In the genomic region with DNA sequence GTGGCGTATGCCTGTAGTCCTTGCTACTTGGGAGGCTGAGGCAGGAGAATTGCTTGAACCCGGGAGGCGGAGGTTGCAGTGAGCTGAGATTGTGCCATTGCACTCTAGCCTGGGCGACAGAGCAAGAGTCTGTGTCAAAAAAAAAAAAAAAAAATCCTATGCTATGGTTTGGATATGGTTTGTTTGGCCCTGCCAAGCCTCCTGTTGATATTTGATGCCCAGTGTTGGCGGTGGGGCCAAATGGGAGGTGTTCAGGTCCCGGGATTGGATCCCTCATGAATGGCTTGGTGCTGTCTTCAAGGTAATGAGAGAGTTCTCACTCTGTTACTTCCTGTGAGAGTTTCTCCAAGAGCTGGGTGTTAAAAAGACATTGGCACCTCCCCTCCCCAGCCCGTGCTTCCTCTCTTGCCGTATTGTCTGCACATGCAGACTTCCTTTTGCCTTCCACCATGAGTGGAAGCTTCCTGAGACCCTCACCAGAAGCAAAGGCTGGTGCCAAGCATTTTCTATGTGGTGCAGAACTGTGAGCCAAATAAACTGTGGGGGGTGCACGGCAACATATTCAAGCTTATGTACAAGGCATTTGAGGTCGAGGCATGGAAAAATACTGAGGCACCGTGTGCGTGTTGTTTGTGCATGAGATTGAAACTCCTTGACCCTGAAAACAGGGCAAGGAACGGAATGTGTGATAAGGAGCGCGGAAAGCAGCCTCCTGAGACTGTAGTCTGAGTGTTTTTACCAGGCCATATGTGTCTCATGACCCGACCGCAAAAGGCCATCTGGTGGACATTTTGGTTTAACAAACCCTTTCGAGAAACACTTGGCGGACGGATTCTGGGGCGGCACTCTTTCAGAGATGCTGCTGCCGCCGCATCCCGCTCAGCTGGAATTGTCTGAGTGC, we compare ENCODE assay signal across 9 cellular contexts. TPM values are rescaled to one million over a fixed set of nuclear protein-coding genes. Genes with fewer than 3 reads are reported as not detected.
DNase-seq lines count a peak whose midpoint lies in the region; ATAC-seq and TF ChIP-seq lines count a peak whose summit lies in the region.
"Had no signal": no experiment of that assay in that cellular context is flagged by ENCODE, and none has a peak within 500 bp of the region (broad histone marks: within the 10 kb centered on the region; RNA-seq: fewer than 3 reads in every experiment).

No MANE protein-coding gene starts in this region.

- H3K4me3 ChIP-seq in MM.1S (ENCODE audit: low read length) (no peak overlapping the region), breast epithelium (no peak overlapping the region)
- H3K4me3 ChIP-seq: dorsolateral prefrontal cortex had no signal

- H3K27me3 ChIP-seq in MM.1S (replicated peaks; ENCODE audit: insufficient read depth, low read length) (peaks cover 35% of the 10 kb centered on the region), breast epithelium (no peaks in the 10 kb centered on the region)

- H2AFZ ChIP-seq in MM.1S (ENCODE audit: low read length) = no peak overlapping the region

- H3K36me3 ChIP-seq in MM.1S (replicated peaks; ENCODE audit: insufficient read depth, low read length) (no peaks in the 10 kb centered on the region), breast epithelium (no peaks in the 10 kb centered on the region)

- H3K27ac ChIP-seq in MM.1S (ENCODE audit: low read length) = no peak overlapping the region
- H3K27ac ChIP-seq in breast epithelium = peak overlapping the region in 1 of 2 donors; percentile 35

- ATAC-seq in naive B cell (ENCODE audit: low read depth in 2 of 2) (peak in 1 of 2 donors; percentile 43), HG03378 (IDR thresholded peaks at IDR 0.05; ENCODE audit: unreplicated experiment) (no peak)

- H3K27me3 Mint-ChIP-seq in naive B cell = peaks cover 20 to 46% (median 43%) of the 10 kb centered on the region in 3 donors

- intact Hi-C loops in breast epithelium (cut with DNase I; ENCODE audit: low total_unique reads) = no loop called here

- H3K9ac ChIP-seq in MM.1S (ENCODE audit: low read length) = no peak overlapping the region

- DNase-seq in Daoy (ENCODE audit: low read depth) (peak; percentile 62), NCI-H226 (peak; percentile 62), cerebellar cortex (ENCODE audit: low spot score) (peak; percentile 75), naive B cell (no peak), MM.1S (no peak), breast epithelium (ENCODE audit: low spot score in 2 of 2) (no peak), T1000 (lab: John Stamatoyannopoulos, UW) (no peak)

- peak overlapping the region in 7 of 8 donors; percentile 12 to 82 (median 57) for H3K4me3 Mint-ChIP-seq in naive B cell

- H3K9me2 ChIP-seq in MM.1S (replicated peaks; ENCODE audit: insufficient read depth, low read length) = no peaks in the 10 kb centered on the region

- peaks cover 0 to 15% (median 4%) of the 10 kb centered on the region in 7 donors for H3K9me3 Mint-ChIP-seq in naive B cell

- TF ChIP-seq CTCF in MM.1S (IDR thresholded peaks at IDR 0.05; ENCODE audit: low read length) (no peak), breast epithelium (IDR thresholded peaks at IDR 0.05) (no peak)

- no peaks in the 10 kb centered on the region for H3K36me3 Mint-ChIP-seq in naive B cell

- H3K4me1 Mint-ChIP-seq in naive B cell = peaks cover 14 to 29% (median 15%) of the 10 kb centered on the region in 3 donors

- H3K4me2 ChIP-seq in MM.1S (ENCODE audit: low read depth, low read length) = no peak overlapping the region

- no peaks in the 10 kb centered on the region for H3K79me2 ChIP-seq in MM.1S (ENCODE audit: low read length)

- no peaks in the 10 kb centered on the region for H3F3A ChIP-seq in MM.1S (ENCODE audit: insufficient read depth, low read length)

- H3K4me1 ChIP-seq in MM.1S (ENCODE audit: low read length) (no peaks in the 10 kb centered on the region), breast epithelium (no peaks in the 10 kb centered on the region)

- H3K9me3 ChIP-seq in MM.1S (replicated peaks; ENCODE audit: insufficient read depth, low read length) (no peaks in the 10 kb centered on the region), breast epithelium (no peaks in the 10 kb centered on the region)

- no peak overlapping the region for H3K27ac Mint-ChIP-seq in naive B cell

- H4K20me1 ChIP-seq in MM.1S (ENCODE audit: insufficient read depth, low read length) = no peaks in the 10 kb centered on the region

- no peak for TF ChIP-seq POLR2A in breast epithelium (IDR thresholded peaks at IDR 0.05)

RNA-seq across cellular contexts. Expression of a gene that starts 7.3 kb away (rescaled TPM):
- not detected in 2 replicates for total RNA-seq in Daoy (2014; rRNA removed; shearing (Covaris generic))
- 1 to 10 TPM in 1 of 6 donors, under 1 TPM in 1, not detected in 4; 0.25 to 1.3 TPM for polyA plus RNA-seq in naive B cell (ENCODE audit: low read depth in 6 of 6)
- 1 to 10 TPM; 3.4 to 7.0 (median 4.3) TPM for total RNA-seq in breast epithelium

RNA-seq across cellular contexts. Expression of a gene that starts 10.1 kb away (rescaled TPM):
- total RNA-seq in Daoy (2014; rRNA removed; shearing (Covaris generic)) = not detected in 2 replicates
- under 1 TPM in 3 of 6 donors, not detected in 3; 0.22 to 0.32 (median 0.23) TPM for polyA plus RNA-seq in naive B cell (ENCODE audit: low read depth in 6 of 6)
- total RNA-seq in breast epithelium = 1 to 10 TPM in 2 of 3 donors, under 1 TPM in 1; 0.98 to 3.2 (median 1.8) TPM

RNA-seq across cellular contexts. Expression of a gene that starts 23.8 kb away (rescaled TPM):
- 19.5 and 32.4 TPM in 2 replicates for total RNA-seq in Daoy (2014; rRNA removed; shearing (Covaris generic))
- polyA plus RNA-seq in naive B cell (ENCODE audit: low read depth in 6 of 6) = 1 to 10 TPM; 1.8 to 5.6 (median 4.2) TPM
- total RNA-seq in breast epithelium = 10 to 100 TPM in 1 of 3 donors, 1 to 10 TPM in 2; 5.6 to 10.1 (median 9.2) TPM

RNA-seq across cellular contexts. Expression of a gene that starts 49.3 kb away (rescaled TPM):
- total RNA-seq in Daoy (2014; rRNA removed; shearing (Covaris generic)) = not detected in 2 replicates
- under 1 TPM in 1 of 6 donors, not detected in 5; 0.49 TPM for polyA plus RNA-seq in naive B cell (ENCODE audit: low read depth in 6 of 6)
- total RNA-seq in breast epithelium = under 1 TPM in 1 of 3 donors, not detected in 2; 0.98 TPM

Comparison
In these comparisons a context has a peak if more than half of its experiments do, and no peak if none do; other contexts are left out.
1. DNase-seq: peak in Daoy (single experiment), NCI-H226 (single experiment) and cerebellar cortex (single experiment); none in naive B cell (single experiment), MM.1S (single experiment), breast epithelium (0 of 2) and T1000 (single experiment).